27 cellular contexts compared by ENCODE assay signal in the genomic region with DNA sequence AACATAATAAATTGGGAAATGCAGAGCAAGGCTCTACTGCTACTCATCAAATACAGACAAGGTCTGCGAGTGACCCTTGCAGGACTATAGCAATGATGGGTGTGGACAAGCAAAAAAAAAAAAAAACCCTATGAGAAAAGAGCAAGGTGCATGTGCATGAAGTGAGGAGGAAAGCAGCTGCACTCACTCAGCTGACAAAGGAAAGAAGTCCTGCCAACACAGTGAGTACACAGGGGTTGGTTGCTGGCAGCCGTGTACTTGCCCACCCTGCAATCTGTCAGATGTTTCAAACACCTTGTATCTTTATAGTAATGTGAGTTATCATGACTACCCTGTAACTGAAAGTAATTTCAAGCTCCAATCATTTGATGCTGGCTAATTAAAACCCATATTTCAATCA. TPM values are rescaled to one million over a fixed set of nuclear protein-coding genes. Genes with fewer than 3 reads are reported as not detected.
A peak's percentile ranks its signal among the peaks of the same experiment; 100 is the strongest.
DNase-seq lines count a peak whose midpoint lies in the region; ATAC-seq, FAIRE-seq and TF ChIP-seq lines count a peak whose summit lies in the region.
"Had no signal": no experiment of that assay in that cellular context is flagged by ENCODE, and none has a peak within 500 bp of the region (broad histone marks: within the 10 kb centered on the region; RNA-seq: fewer than 3 reads in every experiment).

No MANE protein-coding gene starts in this region.

- H3K4me3 ChIP-seq in K562 (no peak overlapping the region), right cardiac atrium (ENCODE audit: low read length) (no peak overlapping the region), thyroid gland (replicated peaks in 1 of 3) (no peak overlapping the region)
- H3K4me3 ChIP-seq: BLaER1, esophagus muscularis mucosa, skin epidermis, stomach, tibial artery had no signal

- H3K27me3 ChIP-seq in K562 (ENCODE audit: control insufficient read depth in 2 of 2, insufficient read depth in 2 of 2, low read length in 2 of 2): no peaks in the 10 kb centered on the region
- H3K27me3 ChIP-seq in right cardiac atrium (ENCODE audit: control insufficient read depth, insufficient read depth): no peaks in the 10 kb centered on the region
- H3K27me3 ChIP-seq in thyroid gland: no peaks in the 10 kb centered on the region
- H3K27me3 ChIP-seq: BLaER1, esophagus muscularis mucosa, stomach, tibial artery had no signal

- 92% methylated on average over 2 of the region's 2 CpGs for WGBS in K562 (ENCODE audit: insufficient coverage, low coverage, missing lambda C conversion rate)
- 68% methylated on average over 2 of the region's 2 CpGs for WGBS in right cardiac atrium
- 90 to 97% methylated on average over 2 of the region's 2 CpGs for WGBS in thyroid gland, 2 donors

- in situ Hi-C loops in K562 (cut with MboI): no loop called here

- FAIRE-seq in K562 (lab: Jason Lieb, UNC): no peak
- FAIRE-seq: frontal cortex had no signal

- TF ChIP-seq POLR2A in K562 (conservative IDR thresholded peaks at IDR 0.05) (no peak), thyroid gland (IDR thresholded peaks at IDR 0.05) (no peak)

- H3K27ac ChIP-seq in K562 (ENCODE audit: extremely low read depth, low read depth, low read length) (no peak overlapping the region), right cardiac atrium (ENCODE audit: low read length) (no peak overlapping the region), thyroid gland (no peak overlapping the region)
- H3K27ac ChIP-seq: BLaER1, esophagus muscularis mucosa, skin epidermis, stomach, tibial artery had no signal

- TF ChIP-seq CTCF in K562 (IDR thresholded peaks at IDR 0.05 in 2 of 3, conservative IDR thresholded peaks at IDR 0.05 in 1 of 3; ENCODE audit: insufficient read depth in 2 of 3, low read depth in 1 of 3, low read length in 3 of 3) (no peak), thyroid gland (IDR thresholded peaks at IDR 0.05) (no peak)

- no peak overlapping the region for H3K4me2 ChIP-seq in K562 (ENCODE audit: insufficient read depth, low read length)
- H3K4me2 ChIP-seq: BLaER1 had no signal

- H3K9ac ChIP-seq in K562 (ENCODE audit: insufficient read depth in 1 of 2, low read depth in 2 of 2, low read length in 2 of 2): no peak overlapping the region
- H3K9ac ChIP-seq: BLaER1 had no signal

- no peak for TF ChIP-seq EP300 in K562 (IDR thresholded peaks at IDR 0.05; ENCODE audit: low read length)

- CTCF ChIA-PET in K562 (lab: Yijun Ruan, JAX; ENCODE audit: low intra/inter-chr PET ratio): no interaction called here

- no peak for TF ChIP-seq RAD21 in K562 (CRISPR knock-in tag; conservative IDR thresholded peaks at IDR 0.05 in 1 of 2, IDR thresholded peaks at IDR 0.05 in 1 of 2)

- H3K9me3 ChIP-seq in K562 (replicated peaks; ENCODE audit: control insufficient read depth, insufficient read depth, low read depth, low read length) (no peaks in the 10 kb centered on the region), right cardiac atrium (ENCODE audit: control insufficient read depth, low read length) (no peaks in the 10 kb centered on the region), thyroid gland (no peaks in the 10 kb centered on the region)
- H3K9me3 ChIP-seq: BLaER1, esophagus muscularis mucosa, stomach, tibial artery had no signal

- H3K9me1 ChIP-seq in K562 (ENCODE audit: control insufficient read depth, insufficient read depth, low read length): peaks cover 6% of the 10 kb centered on the region

- H3K36me3 ChIP-seq in K562 (ENCODE audit: control insufficient read depth, insufficient read depth, low read length) (peaks cover 44% of the 10 kb centered on the region; the same call in 1 of the 3 replicates), thyroid gland (no peaks in the 10 kb centered on the region)

- no peak overlapping the region for H2AFZ ChIP-seq in K562 (ENCODE audit: low read depth, low read length)

- intact Hi-C loops in K562 (cut with micrococcal nuclease): no loop called here
- intact Hi-C loops in right cardiac atrium (cut with DNase I): no loop called here
- intact Hi-C loops in thyroid gland (cut with DNase I): no loop called here

- peaks cover 91% of the 10 kb centered on the region for H3K79me2 ChIP-seq in K562 (ENCODE audit: control insufficient read depth, insufficient read depth, low read length)

- H4K20me1 ChIP-seq in K562 (replicated peaks; ENCODE audit: control insufficient read depth, insufficient read depth, low read length): peaks cover 43% of the 10 kb centered on the region; the same call in 1 of the 2 replicates

- POLR2A ChIA-PET in K562 (lab: Yijun Ruan, JAX): no interaction called here

- H3K4me1 ChIP-seq in K562 (replicated peaks in 1 of 2; ENCODE audit: control insufficient read depth in 2 of 2, insufficient read depth in 2 of 2, low read length in 2 of 2) (0 out of 5 replicates have a peak, but pooled peaks cover 0 to 2% of the 10 kb centered on the region in 2 experiments), right cardiac atrium (ENCODE audit: control insufficient read depth, insufficient read depth, low read length) (peaks cover 11% of the 10 kb centered on the region), thyroid gland (peaks cover 10 to 13% of the 10 kb centered on the region in 2 donors)

- DNase-seq in DMS79 (lab: John Stamatoyannopoulos, UW) (peak; percentile 58), NCI-H1694 treated with DMSO at 0.1 percent for 48 hours (lab: John Stamatoyannopoulos, UW) (peak; percentile 73), K562 (ENCODE audit: extremely low read depth in 1 of 4, low spot score in 3 of 4) (no peak), right cardiac atrium (no peak), thyroid gland (no peak), AG20443 (ENCODE audit: low spot score) (no peak)
- DNase-seq: activated CD4-positive, alpha-beta T cell treated with anti-CD3 and anti-CD28 coated beads, Interleukin-2, amount 50 U/mL, for 48 hours; activated CD8-positive, alpha-beta memory T cell treated with anti-CD3 and anti-CD28 coated beads, Interleukin-2, amount 50 U/mL, for 4 hours; aorta; caudate nucleus; dermis blood vessel endothelial cell; DND-41; HCEC 1CT; hypothalamus; naive thymus-derived CD8-positive, alpha-beta T cell; NCI-H1436; NCI-H526 treated with DMSO at 0.1 percent for 48 hours; nucleus accumbens; stimulated activated CD8-positive, alpha-beta memory T cell treated with anti-CD3 and anti-CD28 coated beads, Interleukin-4, amount 100 ng/mL, for 48 hours; stomach; T-helper 1 cell; tibial artery had no signal

- ATAC-seq in K562 (no peak), right cardiac atrium (peak; percentile 57 to 60), HG03139 (IDR thresholded peaks at IDR 0.05; ENCODE audit: unreplicated experiment) (no peak)
- ATAC-seq: naive thymus-derived CD8-positive, alpha-beta T cell had no signal

- BruUV-seq in K562 (replicated peaks; lab: Mats Ljungman, UMichigan): no TSS peak

TF ChIP-seq in K562, 482 proteins besides CTCF, POLR2A, EP300 and RAD21:
- TF ChIP-seq PHF8 (IDR thresholded peaks at IDR 0.05; ENCODE audit: borderline replicate concordance, low read length) (0 out of 2 replicates have a peak, but pooled peaks have one; percentile 2), FOXK1 (CRISPR knock-in tag; IDR thresholded peaks at IDR 0.05; ENCODE audit: borderline replicate concordance) (0 out of 2 replicates have a peak, but pooled peaks have one; percentile 25), TEAD4 (IDR thresholded peaks at IDR 0.05; ENCODE audit: low read length) (no peak), TEAD4 (CRISPR knock-in tag; IDR thresholded peaks at IDR 0.05; ENCODE audit: borderline replicate concordance) (no peak)

RNA-seq across cellular contexts. Expression of a gene that starts 20.5 kb away (rescaled TPM):
- total RNA-seq in K562 (2011; cell fraction: chromatin; rRNA removed; ENCODE audit: low replicate concordance): 87.4 and 161 TPM in 2 replicates
- total RNA-seq in K562 (2011; cell fraction: nucleolus; rRNA removed): 66.5 and 86.1 TPM in 2 replicates
- total RNA-seq in K562 (2011; cell fraction: nucleoplasm; rRNA removed): 95.3 and 156 TPM in 2 replicates
- total RNA-seq in K562 (2014; rRNA removed) (254 and 266 TPM in 2 replicates), K562 (2014; rRNA removed; fragmentation: Illumina TruSeq; extraction: Trizol) (238 and 252 TPM in 2 replicates), K562 (2015; rRNA removed; fragmentation: Illumina TruSeq; extraction: Trizol) (230 and 245 TPM in 2 replicates), K562 (2021) (170 and 177 TPM in 2 replicates), right cardiac atrium (100 to 1,000 TPM; 120 to 150 (median 141) TPM), thyroid gland (10 to 100 TPM; 66.0 to 79.1 (median 70.0) TPM)
- polyA plus RNA-seq in K562 (2011; rRNA removed) (204 and 232 TPM in 2 replicates), K562 (2014; fragmentation: Illumina TruSeq; extraction: Trizol) (219 and 279 TPM in 2 replicates), K562 (2014; fragmentation: Nextera tagmentation; extraction: Ambion mirVana) (100 to 1,000 TPM in 1 of 2 experiments, 10 to 100 TPM in 1; 66.2 to 110 TPM), K562 (2014; rRNA removed) (157 and 165 TPM in 2 replicates), right cardiac atrium (120 TPM)
- 61.4 and 114 TPM in 2 replicates for polyA plus RNA-seq in K562 (2011; cell fraction: cytosol; rRNA removed)
- polyA plus RNA-seq in K562 (2011; cell fraction: nucleus; rRNA removed): 42.6 and 86.9 TPM in 2 replicates
- polyA plus RNA-seq in K562 (2012): 158 and 160 TPM in 2 replicates
- polyA minus RNA-seq in K562 (2011; rRNA and poly(A)+ RNA removed): 272 and 340 TPM in 2 replicates
- 147 and 159 TPM in 2 replicates for polyA minus RNA-seq in K562 (2011; cell fraction: cytosol; rRNA and poly(A)+ RNA removed)
- 90.2 and 142 TPM in 2 replicates for polyA minus RNA-seq in K562 (2011; cell fraction: nucleus; rRNA and poly(A)+ RNA removed)

Comparison
In these comparisons a context has a peak if more than half of its experiments do, and no peak if none do; other contexts are left out.
1. DNase-seq: peak in DMS79 (single experiment) and NCI-H1694 treated with DMSO at 0.1 percent for 48 hours (single experiment); none in K562 (0 of 4), right cardiac atrium (0 of 3), thyroid gland (0 of 2) and AG20443 (single experiment).
2. ATAC-seq: peak in right cardiac atrium (2 of 2); none in K562 (single experiment) and HG03139 (single experiment).